ENCODE assay signal across 8 cellular contexts in the genomic region with DNA sequence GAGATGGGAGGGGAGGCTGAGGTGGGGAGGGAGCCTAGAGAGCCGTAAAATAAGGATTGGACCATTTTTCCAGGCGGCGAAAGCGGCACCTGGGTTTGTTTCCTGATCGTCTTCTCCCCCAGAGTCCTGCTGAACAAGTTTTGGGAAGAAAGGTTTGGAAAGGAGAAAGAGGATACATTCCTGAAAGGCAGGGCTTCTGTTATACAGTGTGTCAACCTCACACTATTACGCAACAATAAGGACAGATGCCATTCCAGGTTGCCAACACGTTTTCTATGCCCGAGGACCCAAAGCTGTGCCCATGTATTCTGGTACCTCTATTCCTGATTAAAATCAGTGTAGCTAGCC. TPM values are rescaled to one million over a fixed set of nuclear protein-coding genes. Genes with fewer than 3 reads are reported as not detected.
DNase-seq lines count a peak whose midpoint lies in the region; FAIRE-seq and TF ChIP-seq lines count a peak whose summit lies in the region.

No MANE protein-coding gene starts in this region.

- peaks cover 14 to 17% of the 10 kb centered on the region in 2 donors for H3K4me1 ChIP-seq in mucosa of rectum (ENCODE audit: control insufficient read depth in 2 of 2, insufficient read depth in 2 of 2, low read length in 2 of 2)

- H3K9me3 Mint-ChIP-seq in IgD-negative memory B cell: no peaks in the 10 kb centered on the region

- peak overlapping the region; percentile 77 for H3K4me3 ChIP-seq in AG09309 (ENCODE audit: control insufficient read depth, low read depth, low read length)
- peak overlapping the region; percentile 67 to 99 for H3K4me3 ChIP-seq in mucosa of rectum (ENCODE audit: low read length in 2 of 2)

- TF ChIP-seq CTCF in AG09309 (IDR thresholded peaks at IDR 0.05; ENCODE audit: control insufficient read depth, insufficient read depth, low read depth, low read length, missing control alignments): no peak

- TF ChIP-seq POLR2A in H54 (IDR thresholded peaks at IDR 0.05; ENCODE audit: low read depth, low read length): no peak

- H3K27ac ChIP-seq in cingulate gyrus (ENCODE audit: low read depth, low read length): peak overlapping the region; percentile 84
- H3K27ac ChIP-seq in mucosa of rectum (ENCODE audit: low read depth in 2 of 2, low read length in 2 of 2): peak overlapping the region; percentile 88 to 90

- no peaks in the 10 kb centered on the region for H3K27me3 ChIP-seq in mucosa of rectum (ENCODE audit: control insufficient read depth in 2 of 2, insufficient read depth in 2 of 2, low read length in 2 of 2)

- peak overlapping the region in 2 of 3 donors; percentile 36 to 43 for H3K27ac Mint-ChIP-seq in IgD-negative memory B cell

- peak overlapping the region; percentile 69 to 80 for H3K9ac ChIP-seq in mucosa of rectum (ENCODE audit: low read depth in 1 of 2, low read length in 2 of 2)

- H3K36me3 Mint-ChIP-seq in IgD-negative memory B cell: peaks cover 3% of the 10 kb centered on the region

- FAIRE-seq in H54 (lab: Jason Lieb, UNC): no peak

- H3K4me1 Mint-ChIP-seq in IgD-negative memory B cell: peaks cover 9 to 29% (median 20%) of the 10 kb centered on the region in 3 donors

- no peaks in the 10 kb centered on the region for H3K9me3 ChIP-seq in mucosa of rectum (ENCODE audit: control insufficient read depth in 2 of 2, low read length in 2 of 2)

- no peak overlapping the region for H3K4me3 Mint-ChIP-seq in IgD-negative memory B cell

- H3K27me3 Mint-ChIP-seq in IgD-negative memory B cell: no peaks in the 10 kb centered on the region

- no peak for DNase-seq in AG09309 (ENCODE audit: low read depth)
- no peak for DNase-seq in Ammon's horn (ENCODE audit: low spot score)
- no peak for DNase-seq in H54 (ENCODE audit: insufficient read length, low spot score)
- DNase-seq in cerebellar nuclear complex (lab: John Stamatoyannopoulos, UW): no peak
- DNase-seq in stimulated activated CD4-positive, alpha-beta T cell treated with anti-CD3 and anti-CD28 coated beads, Interleukin-15, amount 100 ng/mL, for 24 hours: no peak

- no peaks in the 10 kb centered on the region for H3K36me3 ChIP-seq in mucosa of rectum (ENCODE audit: control insufficient read depth in 2 of 2, insufficient read depth in 2 of 2, low read length in 2 of 2)

RNA-seq across cellular contexts. Expression of gene SCOC, which starts 0.7 kb away (rescaled TPM):
- 31.3 TPM for polyA plus RNA-seq in IgD-negative memory B cell

RNA-seq across cellular contexts. Expression of gene CLGN, which starts 53.3 kb away (rescaled TPM):
- polyA plus RNA-seq in IgD-negative memory B cell: not detected
